In genomic region chr5:96648023-96648422, GRCh38 we compare ENCODE assay signal across 12 cellular contexts. TPM values are rescaled to one million over a fixed set of nuclear protein-coding genes. Genes with fewer than 3 reads are reported as not detected.
DNase-seq lines count a peak whose midpoint lies in the region; ATAC-seq and TF ChIP-seq lines count a peak whose summit lies in the region.
"Had no signal": no experiment of that assay in that cellular context is flagged by ENCODE, and none has a peak within 500 bp of the region (broad histone marks: within the 10 kb centered on the region; RNA-seq: fewer than 3 reads in every experiment).

No MANE protein-coding gene starts in this region.

- no peak for TF ChIP-seq CTCF in psoas muscle (IDR thresholded peaks at IDR 0.05)

- H3K36me3 ChIP-seq in psoas muscle (ENCODE audit: insufficient read depth in 1 of 2, low read depth in 1 of 2): no peaks in the 10 kb centered on the region

- no peaks in the 10 kb centered on the region for H3K9me3 ChIP-seq in psoas muscle

- ATAC-seq in GM18907 (IDR thresholded peaks at IDR 0.05; ENCODE audit: unreplicated experiment) (peak; percentile 82), HG02610 (IDR thresholded peaks at IDR 0.05; ENCODE audit: unreplicated experiment) (peak; percentile 85), HG03575 (IDR thresholded peaks at IDR 0.05; ENCODE audit: extremely low read depth, insufficient number of reproducible peaks, low FRiP score, unreplicated experiment) (peak; percentile 78), psoas muscle (peak in 1 of 4 donors; percentile 38)
- ATAC-seq: stimulated activated naive CD8-positive, alpha-beta T cell treated with anti-CD3 and anti-CD28 coated beads, Interleukin-15, Interleukin-2, amounts not matched to agents 100 U/mL and 50 U/mL, for 24 hours had no signal

- intact Hi-C loops in psoas muscle (cut with DNase I): no loop called here

- no peak overlapping the region for H3K4me3 ChIP-seq in psoas muscle

- H3K4me1 ChIP-seq in psoas muscle: peaks cover 19% of the 10 kb centered on the region

- H3K27me3 ChIP-seq in psoas muscle (ENCODE audit: insufficient read depth in 3 of 3, low read length in 2 of 3): no peaks in the 10 kb centered on the region

- peak overlapping the region; percentile 4 for H3K27ac ChIP-seq in psoas muscle

- DNase-seq in psoas muscle (no peak), middle frontal gyrus (ENCODE audit: extremely low spot score, low spot score) (no peak), midbrain (lab: John Stamatoyannopoulos, UW) (no peak), KG1 (lab: John Stamatoyannopoulos, UW) (no peak)
- no peak for DNase-seq in stimulated activated CD4-positive, alpha-beta T cell treated with anti-CD3 and anti-CD28 coated beads, Interleukin-2, amount 100 ng/mL, for 24 hours
- DNase-seq: activated CD4-positive, CD25-positive, alpha-beta regulatory T cell treated with anti-CD3 and anti-CD28 coated beads, Interleukin-2, amount 50 U/mL, for 72 hours; COR-L47; NCI-H2081 treated with DMSO at 0.1 percent for 48 hours; stimulated activated naive CD8-positive, alpha-beta T cell treated with anti-CD3 and anti-CD28 coated beads, Interleukin-15, Interleukin-2, amounts not matched to agents 100 U/mL and 50 U/mL, for 24 hours had no signal

RNA-seq across cellular contexts. Expression of gene CAST, which starts 14.2 kb away (rescaled TPM):
- 100 to 1,000 TPM; 193 to 447 (median 387) TPM for total RNA-seq in psoas muscle
- polyA plus RNA-seq in psoas muscle: 100 to 1,000 TPM; 231 to 312 (median 291) TPM
